In genomic region chr7:468681-469590, GRCh38 we compare ENCODE assay signal across 10 cellular contexts. TPM values are rescaled to one million over a fixed set of nuclear protein-coding genes. Genes with fewer than 3 reads are reported as not detected.
A peak's percentile ranks its signal among the peaks of the same experiment; 100 is the strongest.
DNase-seq lines count a peak whose midpoint lies in the region; ATAC-seq and TF ChIP-seq lines count a peak whose summit lies in the region.
"Had no signal": no experiment of that assay in that cellular context is flagged by ENCODE, and none has a peak within 500 bp of the region (broad histone marks: within the 10 kb centered on the region; RNA-seq: fewer than 3 reads in every experiment).

No MANE protein-coding gene starts in this region.

- intact Hi-C loops in IMR-90 (cut with micrococcal nuclease) (no loop called here), natural killer cell (cut with micrococcal nuclease) (loop anchor here (5.0 kb wide), 1 partner anchor 133 kb away; no protein-coding TSS in a partner anchor)

- H3K18ac ChIP-seq in IMR-90 (ENCODE audit: low read depth, low read length), result no peak overlapping the region

- in situ Hi-C loops in IMR-90 (cut with MboI; ENCODE audit: low sequenced_read_pairs), result no loop called here

- H3K27ac ChIP-seq in IMR-90 (ENCODE audit: insufficient read depth, low read length), result 0 out of 2 replicates have a peak overlapping the region, but pooled peaks have one; percentile 8

- no peaks in the 10 kb centered on the region for H3K27me3 ChIP-seq in IMR-90 (ENCODE audit: control insufficient read depth, insufficient read depth, low read length)

- H3K36me3 ChIP-seq in IMR-90 (ENCODE audit: control insufficient read depth, insufficient read depth, low read length), result no peaks in the 10 kb centered on the region

- H3K4me3 ChIP-seq in AG09309 (ENCODE audit: control insufficient read depth, low read depth, low read length) (no peak overlapping the region), IMR-90 (ENCODE audit: insufficient read depth, low read depth, low read length) (no peak overlapping the region), cardiac fibroblast (replicated peaks in 1 of 2; ENCODE audit: low read depth in 2 of 2, low read length in 2 of 2) (no peak overlapping the region)

- no peak overlapping the region for H2BK15ac ChIP-seq in IMR-90 (ENCODE audit: low read depth, low read length)

- no peak overlapping the region for H3K4me2 ChIP-seq in IMR-90 (ENCODE audit: low read depth, low read length)

- dilution Hi-C loops in IMR-90 (cut with HindIII; ENCODE audit: low sequenced_read_pairs, unreplicated experiment), result no loop called here

- peak overlapping the region; percentile 88 to 94 for H3K27ac Mint-ChIP-seq in natural killer cell

- ATAC-seq in IMR-90 (ENCODE audit: low read depth) (no peak), natural killer cell (peak; percentile 54 to 75 (median 74)), GM18519 (IDR thresholded peaks at IDR 0.05; ENCODE audit: low FRiP score, unreplicated experiment) (no peak)

- TF ChIP-seq CTCF in AG09309 (IDR thresholded peaks at IDR 0.05; ENCODE audit: control insufficient read depth, insufficient read depth, low read depth, low read length, missing control alignments), result no peak
- TF ChIP-seq CTCF in IMR-90 (conservative IDR thresholded peaks at IDR 0.05; ENCODE audit: low read depth, low read length), result no peak
- TF ChIP-seq CTCF in cardiac fibroblast (IDR thresholded peaks at IDR 0.05; ENCODE audit: low read depth, low read length), result no peak
- TF ChIP-seq CTCF in natural killer cell (IDR thresholded peaks at IDR 0.05), result no peak

- peak overlapping the region; percentile 76 for H2AK9ac ChIP-seq in IMR-90 (replicated peaks; ENCODE audit: low read depth, low read length, poor library complexity)

- CTCF ChIA-PET in IMR-90 (lab: Yijun Ruan, JAX), result no interaction called here

- H3K56ac ChIP-seq in IMR-90 (ENCODE audit: extremely low read depth, insufficient read depth, low read length), result no peak overlapping the region

- H3K9me1 ChIP-seq in IMR-90 (ENCODE audit: insufficient read depth, low read length), result 0 out of 2 replicates have a peak, but pooled peaks cover 5% of the 10 kb centered on the region

- H2AFZ ChIP-seq in IMR-90 (replicated peaks; ENCODE audit: low read length, poor library complexity), result peak overlapping the region; percentile 62

- H3K27me3 Mint-ChIP-seq in natural killer cell (ENCODE audit: low read depth in 2 of 2), result no peaks in the 10 kb centered on the region

- 83% methylated on average over 1 of the region's 16 CpGs; no CpG with 5 or more reads in 1 of the 2 experiments for WGBS in IMR-90 (ENCODE audit: extremely low coverage in 2 of 2, insufficient read length in 1 of 2), 2 experiments

- no peak overlapping the region for H3K14ac ChIP-seq in IMR-90 (replicated peaks; ENCODE audit: low read depth, low read length)

- no peak overlapping the region; the same call in 1 of the 2 replicates for H4K91ac ChIP-seq in IMR-90 (ENCODE audit: insufficient read depth, low read depth, low read length)

- no peak overlapping the region for H3K9ac ChIP-seq in IMR-90 (ENCODE audit: low read depth, low read length)

- H3K4ac ChIP-seq in IMR-90 (ENCODE audit: low read depth, low read length), result 0 out of 2 replicates have a peak overlapping the region, but pooled peaks have one; percentile 36

- POLR2A ChIA-PET in IMR-90 (lab: Charles Lee; ENCODE audit: unreplicated experiment), result no interaction called here

- peak overlapping the region; percentile 20; the same call in 1 of the 2 replicates for H2BK20ac ChIP-seq in IMR-90 (ENCODE audit: low read depth, low read length)

- H3K36me3 Mint-ChIP-seq in natural killer cell, result no peaks in the 10 kb centered on the region

- peaks cover 18 to 27% of the 10 kb centered on the region in 2 donors for H3K4me1 Mint-ChIP-seq in natural killer cell

- no peak for TF ChIP-seq POLR2A in IMR-90 (IDR thresholded peaks at IDR 0.05; ENCODE audit: low read depth, low read length)

- H4K20me1 ChIP-seq in IMR-90 (ENCODE audit: insufficient read depth, low read length), result no peaks in the 10 kb centered on the region

- H4K5ac ChIP-seq in IMR-90 (ENCODE audit: low read depth, low read length), result peak overlapping the region; percentile 45; the same call in 1 of the 2 replicates

- H2BK120ac ChIP-seq in IMR-90 (ENCODE audit: low read depth, low read length), result peak overlapping the region; percentile 50; the same call in 1 of the 2 replicates

- no peak overlapping the region for H3K23ac ChIP-seq in IMR-90 (ENCODE audit: low read depth, low read length)

- no peak for TF ChIP-seq RAD21 in IMR-90 (IDR thresholded peaks at IDR 0.05; ENCODE audit: low read length)

- peak; percentile 86 for DNase-seq in AG09309 (ENCODE audit: low read depth)
- DNase-seq in IMR-90, result peak; percentile 68
- peak; percentile 40 to 59 for DNase-seq in cardiac fibroblast (ENCODE audit: low read depth in 2 of 2)
- peak; percentile 36 for DNase-seq in natural killer cell
- DNase-seq in cortex of kidney (lab: John Stamatoyannopoulos, UW), result no peak
- no peak for DNase-seq in Ammon's horn (ENCODE audit: low spot score)
- no peak for DNase-seq in epidermal melanocyte (ENCODE audit: insufficient read length, low spot score)
- DNase-seq: DND-41, nucleus accumbens had no signal

- BruUV-seq in IMR-90 (replicated peaks; lab: Mats Ljungman, UMichigan), result no TSS peak

- H4K8ac ChIP-seq in IMR-90 (ENCODE audit: low read depth in 2 of 2, low read length in 2 of 2), result no peak overlapping the region

- peaks cover 24% of the 10 kb centered on the region for H3K4me1 ChIP-seq in IMR-90 (ENCODE audit: control insufficient read depth, insufficient read depth, low read length)

- peak overlapping the region; percentile 56 for H3K4me3 Mint-ChIP-seq in natural killer cell

- no peaks in the 10 kb centered on the region for H3K9me3 ChIP-seq in IMR-90 (ENCODE audit: control insufficient read depth, insufficient read depth, low read length)

- no peak overlapping the region for H2AK5ac ChIP-seq in IMR-90 (ENCODE audit: low read depth, low read length)

- H2BK5ac ChIP-seq in IMR-90 (ENCODE audit: low read depth, low read length, poor library complexity, severe bottlenecking), result peak overlapping the region; percentile 52

- H3K79me1 ChIP-seq in IMR-90 (ENCODE audit: low read depth in 1 of 2, low read length in 2 of 2), result no peaks in the 10 kb centered on the region

- peaks cover 12 to 14% of the 10 kb centered on the region in 2 donors for H3K9me3 Mint-ChIP-seq in natural killer cell

TF ChIP-seq in IMR-90, 13 proteins besides CTCF, POLR2A, EP300 and RAD21:
- peak; percentile 64; the same call in 1 of the 2 replicates for TF ChIP-seq MAZ (IDR thresholded peaks at IDR 0.05; ENCODE audit: borderline replicate concordance, low read depth, low read length)
- TF ChIP-seq CEBPB (IDR thresholded peaks at IDR 0.05; ENCODE audit: low read depth, low read length), result peak; percentile 65; the same call in 1 of the 2 replicates
- no peak for TF ChIP-seq MXI1 (IDR thresholded peaks at IDR 0.05; ENCODE audit: borderline replicate concordance, low read depth, low read length)
- 0 out of 2 replicates have a peak, but pooled peaks have one; percentile 10 for TF ChIP-seq FOS (IDR thresholded peaks at IDR 0.05; ENCODE audit: low read depth, low read length)
TF ChIP-seq in IMR-90: peak in this region for 3.

RNA-seq across cellular contexts. Expression of gene PDGFA, which starts 50.7 kb away (rescaled TPM):
- 3.8 and 4.7 TPM in 2 replicates for total RNA-seq in IMR-90 (2012; rRNA removed)
- polyA plus RNA-seq in IMR-90 (2012; rRNA removed), result 3.3 and 4.7 TPM in 2 replicates
- 2.9 and 3.2 TPM in 2 replicates for polyA plus RNA-seq in IMR-90 (2012; cell fraction: cytosol; rRNA removed)
- 9.1 and 10.4 TPM in 2 replicates for polyA plus RNA-seq in IMR-90 (2012; cell fraction: nucleus; rRNA removed; ENCODE audit: low replicate concordance)
- 1 to 10 TPM in 2 of 3 donors, under 1 TPM in 1; 0.86 to 2.0 (median 1.5) TPM for total RNA-seq in natural killer cell

Comparison
In these comparisons a context has a peak if more than half of its experiments do, and no peak if none do; other contexts are left out.
1. DNase-seq: peak in AG09309 (single experiment), IMR-90 (single experiment), cardiac fibroblast (2 of 2) and natural killer cell (single experiment); none in cortex of kidney (single experiment), Ammon's horn (single experiment) and epidermal melanocyte (single experiment).
2. ATAC-seq: peak in natural killer cell (3 of 3); none in IMR-90 (single experiment) and GM18519 (single experiment).